ENCODE assay signal across 21 cellular contexts in the genomic region with DNA sequence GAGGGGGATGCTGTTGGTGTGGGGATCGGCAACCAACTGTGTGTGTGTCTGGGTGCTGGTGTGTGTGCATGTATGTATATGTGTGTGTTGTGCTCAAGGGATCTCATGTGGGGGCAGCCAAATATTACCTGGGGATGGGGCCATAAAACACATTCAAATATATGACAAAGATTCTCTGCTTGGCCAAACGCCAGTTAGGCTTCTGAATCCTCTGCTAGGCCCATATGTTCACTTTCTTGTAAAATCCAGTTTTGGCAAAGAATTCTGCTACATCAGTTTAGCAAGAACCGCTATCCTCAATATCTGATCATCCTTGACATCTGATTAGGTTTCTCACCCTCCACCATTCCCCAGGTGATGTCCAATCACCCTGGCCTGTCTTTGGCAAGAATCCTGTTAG.
"Had no signal": no experiment of that assay in that cellular context is flagged by ENCODE, and none has a peak within 500 bp of the region (broad histone marks: within the 10 kb centered on the region; RNA-seq: fewer than 3 reads in every experiment).

No MANE protein-coding gene starts in this region.

- H3K27me3 ChIP-seq: adrenal gland, breast epithelium had no signal

- H3K9me3 ChIP-seq: adrenal gland, breast epithelium had no signal

- H3K4me1 Mint-ChIP-seq: activated naive CD8-positive, alpha-beta T cell treated with anti-CD3 and anti-CD28 coated beads, Interleukin-2, amount 10 ng/mL, durations not matched to agents 7 days and 5 days; T-helper 17 cell; WTC11 had no signal

- H3K4me3 Mint-ChIP-seq: activated CD8-positive, alpha-beta T cell treated with anti-CD3 and anti-CD28 coated beads, Interleukin-2, amount 10 ng/mL, durations not matched to agents 7 days and 5 days; activated naive CD8-positive, alpha-beta T cell treated with anti-CD3 and anti-CD28 coated beads, Interleukin-2, amount 10 ng/mL, durations not matched to agents 7 days and 5 days; T-helper 17 cell; WTC11 had no signal

- H3K4me3 ChIP-seq: adrenal gland, breast epithelium had no signal

- H3K27ac ChIP-seq: adrenal gland, breast epithelium had no signal

- H3K36me3 ChIP-seq: adrenal gland, breast epithelium had no signal

- H3K4me1 ChIP-seq: breast epithelium had no signal

- DNase-seq: activated CD4-positive, alpha-beta T cell treated with anti-CD3 and anti-CD28 coated beads for 48 hours; activated CD4-positive, alpha-beta T cell treated with anti-CD3 and anti-CD28 coated beads, Interleukin-2, amount 50 U/mL, for 4 hours; activated CD4-positive, CD25-positive, alpha-beta regulatory T cell treated with anti-CD3 and anti-CD28 coated beads, Interleukin-2, amount 50 U/mL, for 72 hours; activated CD8-positive, alpha-beta memory T cell treated with anti-CD3 and anti-CD28 coated beads, Interleukin-2, amount 50 U/mL, for 48 hours; activated CD8-positive, alpha-beta T cell treated with anti-CD3 and anti-CD28 coated beads, Interleukin-2, amount 10 ng/mL, durations not matched to agents 7 days and 5 days; activated naive CD4-positive, alpha-beta T cell treated with anti-CD3 and anti-CD28 coated beads, Interleukin-2, amount 50 U/mL, for 16 hours; activated naive CD8-positive, alpha-beta T cell treated with anti-CD3 and anti-CD28 coated beads, Interleukin-2, amount 10 ng/mL, durations not matched to agents 7 days and 5 days; activated T-cell treated with anti-CD3 and anti-CD28 coated beads, Interleukin-2, amount 50 U/mL, for 1 hour; adrenal gland; Kasumi-1; NCI-H1048; NCI-H146; NCI-H2029; NCI-H2107; NCI-H524 treated with DMSO at 0.1 percent for 48 hours; NCI-H774; SIG-M5; T-helper 17 cell; T-helper 9 cell had no signal

- H3K27ac Mint-ChIP-seq: activated CD8-positive, alpha-beta T cell treated with anti-CD3 and anti-CD28 coated beads, Interleukin-2, amount 10 ng/mL, durations not matched to agents 7 days and 5 days; activated naive CD8-positive, alpha-beta T cell treated with anti-CD3 and anti-CD28 coated beads, Interleukin-2, amount 10 ng/mL, durations not matched to agents 7 days and 5 days; T-helper 17 cell; WTC11 had no signal

- ATAC-seq: activated CD8-positive, alpha-beta T cell treated with anti-CD3 and anti-CD28 coated beads, Interleukin-2, amount 10 ng/mL, durations not matched to agents 7 days and 5 days; T-helper 17 cell; WTC11 had no signal

- H3K27me3 Mint-ChIP-seq: activated naive CD8-positive, alpha-beta T cell treated with anti-CD3 and anti-CD28 coated beads, Interleukin-2, amount 10 ng/mL, durations not matched to agents 7 days and 5 days; T-helper 17 cell had no signal
